ENCODE assay signal across 28 cellular contexts in the genomic region with DNA sequence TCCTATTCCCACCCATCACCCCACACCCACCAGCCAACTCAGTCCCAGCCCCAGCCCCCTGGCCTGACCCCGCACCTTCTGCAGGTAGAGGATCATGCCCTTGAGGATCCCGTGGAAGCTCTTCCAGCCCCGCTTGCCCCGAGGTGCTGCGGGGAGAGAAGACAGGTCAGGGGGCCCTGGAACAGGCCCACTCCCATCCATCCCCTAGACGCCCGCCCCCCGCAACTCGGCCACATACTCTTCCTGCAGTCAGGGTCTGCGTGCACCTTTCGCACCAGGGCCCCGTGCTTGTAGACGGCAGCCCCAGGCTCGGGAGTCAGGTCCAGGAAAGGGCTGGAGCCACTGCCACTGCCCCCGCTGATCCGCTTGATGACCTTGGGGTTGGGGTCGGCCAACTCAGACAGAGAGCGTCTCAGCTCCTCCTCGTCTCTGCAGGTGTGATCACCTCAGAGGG. TPM values are rescaled to one million over a fixed set of nuclear protein-coding genes. Genes with fewer than 3 reads are reported as not detected.
DNase-seq lines count a peak whose midpoint lies in the region; ATAC-seq and TF ChIP-seq lines count a peak whose summit lies in the region.
"Had no signal": no experiment of that assay in that cellular context is flagged by ENCODE, and none has a peak within 500 bp of the region (broad histone marks: within the 10 kb centered on the region; RNA-seq: fewer than 3 reads in every experiment).

No MANE protein-coding gene starts in this region.

- in situ Hi-C loops in GM13977 (cut with MboI; ENCODE audit: low pct_unique_long_range_greater_than_20kb, low sequenced_read_pairs, unreplicated experiment): no loop called here

- no peak overlapping the region for H3K9ac ChIP-seq in PC-3 (ENCODE audit: low read length)
- H3K9ac ChIP-seq: KMS-11, parathyroid adenoma had no signal

- no peaks in the 10 kb centered on the region for H4K20me1 ChIP-seq in PC-3 (ENCODE audit: low read length)

- H3K4me2 ChIP-seq in PC-3 (ENCODE audit: low read length): no peak overlapping the region
- H3K4me2 ChIP-seq: KMS-11 had no signal

- no peaks in the 10 kb centered on the region for H3F3A ChIP-seq in PC-3 (ENCODE audit: low read length, unreplicated experiment)

- DNase-seq in activated CD4-positive, alpha-beta T cell treated with anti-CD3 and anti-CD28 coated beads for 36 hours: peak; percentile 31
- no peak for DNase-seq in activated CD4-positive, alpha-beta T cell treated with anti-CD3 and anti-CD28 coated beads for 4 hours
- no peak for DNase-seq in effector memory CD8-positive, alpha-beta T cell
- DNase-seq in GM13977 (ENCODE audit: low spot score) (no peak), medulla oblongata (ENCODE audit: extremely low spot score) (no peak), PC-3 (no peak)
- DNase-seq: activated CD4-positive, CD25-positive, alpha-beta regulatory T cell treated with anti-CD3 and anti-CD28 coated beads, Interleukin-2, amount 50 U/mL, for 72 hours; activated naive CD4-positive, alpha-beta T cell; activated T-cell treated with anti-CD3 and anti-CD28 coated beads for 4 hours; amniotic stem cell; DMS 273 treated with DMSO at 0.1 percent for 48 hours; effector CD8-positive, alpha-beta T cell; islet precursor cell; midbrain; NCI-H1417; NCI-H2029 treated with DMSO at 0.1 percent for 48 hours; NCI-H345; NCI-H748 treated with DMSO at 0.1 percent for 48 hours; spleen had no signal

- CTCF ChIA-PET in activated CD4-positive, alpha-beta T cell treated with anti-CD3 and anti-CD28 coated beads for 36 hours (lab: Charles Lee): interaction anchor here (0.6 to 4.6 kb wide), 3 partner anchors 11 to 175 kb away, joined by 3 to 18 read pairs (median 8); a partner anchor contains a TSS
- CTCF ChIA-PET in PC-3 (lab: Charles Lee): no interaction called here

- no peaks in the 10 kb centered on the region for H3K9me2 ChIP-seq in PC-3 (replicated peaks; ENCODE audit: low read length)

- no peak overlapping the region for H3K27ac ChIP-seq in PC-3 (ENCODE audit: low read length)
- H3K27ac ChIP-seq: KMS-11, parathyroid adenoma, right atrium auricular region, SJSA1, spleen had no signal

- no peak overlapping the region for H3K4me3 ChIP-seq in PC-3 (ENCODE audit: low read length)
- H3K4me3 ChIP-seq: right atrium auricular region, SJSA1, spleen had no signal

- H3K27me3 Mint-ChIP-seq in activated CD4-positive, alpha-beta T cell treated with anti-CD3 and anti-CD28 coated beads for 36 hours: peaks cover 9% of the 10 kb centered on the region
- peaks cover 25 to 45% of the 10 kb centered on the region in 2 donors for H3K27me3 Mint-ChIP-seq in effector memory CD8-positive, alpha-beta T cell
- H3K27me3 Mint-ChIP-seq in stimulated activated memory B cell treated with anti-CD40 and anti-IgM and Interleukin-4, amounts not matched to agents 10 μg/mL and 1 μg/mL and 100 μg/mL, for 72 hours: peaks cover 33% of the 10 kb centered on the region

- TF ChIP-seq CTCF in GM13977 (IDR thresholded peaks at IDR 0.05; ENCODE audit: extremely low read depth, insufficient read depth, missing control alignments) (no peak), PC-3 (conservative IDR thresholded peaks at IDR 0.05; ENCODE audit: low read depth, low read length) (no peak)

- H2AFZ ChIP-seq in PC-3 (ENCODE audit: low read length): no peak overlapping the region
- H2AFZ ChIP-seq: parathyroid adenoma had no signal

- peak; percentile 25 for TF ChIP-seq POLR2A in GM18526 (IDR thresholded peaks at IDR 0.05; ENCODE audit: extremely low read depth, insufficient read length)

- no peak for ATAC-seq in activated CD4-positive, alpha-beta T cell treated with anti-CD3 and anti-CD28 coated beads for 36 hours
- ATAC-seq in effector memory CD8-positive, alpha-beta T cell (replicated peaks): no peak
- ATAC-seq in stimulated activated memory B cell treated with anti-CD40 and anti-IgM and Interleukin-4, amounts not matched to agents 10 μg/mL and 1 μg/mL and 100 μg/mL, for 72 hours: no peak
- no peak for ATAC-seq in PC-3
- ATAC-seq: T-cell had no signal

- POLR2A ChIA-PET in activated CD4-positive, alpha-beta T cell treated with anti-CD3 and anti-CD28 coated beads for 36 hours (lab: Charles Lee): interaction anchor here (0.6 to 0.7 kb wide), 2 partner anchors 12 to 31 kb away, joined by 3 to 4 read pairs; no protein-coding TSS in a partner anchor
- POLR2A ChIA-PET in PC-3 (lab: Charles Lee; ENCODE audit: unreplicated experiment): no interaction called here

- H3K9me3 ChIP-seq in PC-3 (ENCODE audit: low read length): no peaks in the 10 kb centered on the region
- H3K9me3 ChIP-seq: right atrium auricular region, SJSA1, spleen had no signal

- peak overlapping the region; percentile 28 for H3K4me3 Mint-ChIP-seq in activated CD4-positive, alpha-beta T cell treated with anti-CD3 and anti-CD28 coated beads for 36 hours
- H3K4me3 Mint-ChIP-seq in effector memory CD8-positive, alpha-beta T cell: peak overlapping the region in 1 of 2 donors; percentile 15
- no peak overlapping the region for H3K4me3 Mint-ChIP-seq in stimulated activated memory B cell treated with anti-CD40 and anti-IgM and Interleukin-4, amounts not matched to agents 10 μg/mL and 1 μg/mL and 100 μg/mL, for 72 hours

- no TSS peak for BruUV-seq in PC-3 (replicated peaks; lab: Mats Ljungman, UMichigan)

- H3K36me3 Mint-ChIP-seq in activated CD4-positive, alpha-beta T cell treated with anti-CD3 and anti-CD28 coated beads for 36 hours (ENCODE audit: low read depth): peaks cover 17% of the 10 kb centered on the region
- peaks cover 75% of the 10 kb centered on the region for H3K36me3 Mint-ChIP-seq in effector memory CD8-positive, alpha-beta T cell (ENCODE audit: insufficient read depth)
- H3K36me3 Mint-ChIP-seq in stimulated activated memory B cell treated with anti-CD40 and anti-IgM and Interleukin-4, amounts not matched to agents 10 μg/mL and 1 μg/mL and 100 μg/mL, for 72 hours: peaks cover 25% of the 10 kb centered on the region

- no peaks in the 10 kb centered on the region; the same call in 1 of the 2 replicates for H3K36me3 ChIP-seq in PC-3 (ENCODE audit: low read depth, low read length)

- no peaks in the 10 kb centered on the region for H3K79me2 ChIP-seq in PC-3 (ENCODE audit: low read length)
- H3K79me2 ChIP-seq: parathyroid adenoma had no signal

- peaks cover 17% of the 10 kb centered on the region for H3K4me1 ChIP-seq in PC-3 (ENCODE audit: insufficient read depth, low read length)

- H3K4me1 Mint-ChIP-seq in activated CD4-positive, alpha-beta T cell treated with anti-CD3 and anti-CD28 coated beads for 36 hours: peaks cover 23% of the 10 kb centered on the region
- H3K4me1 Mint-ChIP-seq in effector memory CD8-positive, alpha-beta T cell (ENCODE audit: low read depth in 2 of 2): peaks cover 13 to 17% of the 10 kb centered on the region in 2 donors
- H3K4me1 Mint-ChIP-seq in stimulated activated memory B cell treated with anti-CD40 and anti-IgM and Interleukin-4, amounts not matched to agents 10 μg/mL and 1 μg/mL and 100 μg/mL, for 72 hours: peaks cover 47% of the 10 kb centered on the region

- H3K27me3 ChIP-seq in PC-3 (ENCODE audit: low read length): peaks cover 6% of the 10 kb centered on the region; the same call in 1 of the 2 replicates
- H3K27me3 ChIP-seq: right atrium auricular region had no signal

- H3K27ac Mint-ChIP-seq in activated CD4-positive, alpha-beta T cell treated with anti-CD3 and anti-CD28 coated beads for 36 hours: no peak overlapping the region
- H3K27ac Mint-ChIP-seq in effector memory CD8-positive, alpha-beta T cell: peak overlapping the region; percentile 68 to 90
- H3K27ac Mint-ChIP-seq in stimulated activated memory B cell treated with anti-CD40 and anti-IgM and Interleukin-4, amounts not matched to agents 10 μg/mL and 1 μg/mL and 100 μg/mL, for 72 hours: peak overlapping the region; percentile 19
- H3K27ac Mint-ChIP-seq: nephron had no signal

- H3K9me3 Mint-ChIP-seq in activated CD4-positive, alpha-beta T cell treated with anti-CD3 and anti-CD28 coated beads for 36 hours (ENCODE audit: low read depth): no peaks in the 10 kb centered on the region
- H3K9me3 Mint-ChIP-seq in effector memory CD8-positive, alpha-beta T cell: no peaks in the 10 kb centered on the region
- H3K9me3 Mint-ChIP-seq in stimulated activated memory B cell treated with anti-CD40 and anti-IgM and Interleukin-4, amounts not matched to agents 10 μg/mL and 1 μg/mL and 100 μg/mL, for 72 hours: no peaks in the 10 kb centered on the region
- H3K9me3 Mint-ChIP-seq: nephron, T-cell had no signal

- intact Hi-C loops in activated CD4-positive, alpha-beta T cell treated with anti-CD3 and anti-CD28 coated beads for 36 hours (cut with DNase I, micrococcal nuclease): no loop called here
- intact Hi-C loops in PC-3 (cut with micrococcal nuclease): no loop called here

RNA-seq across cellular contexts. Expression of a gene that starts 9.6 kb away (rescaled TPM):
- 100 to 1,000 TPM; 228 to 238 TPM for total RNA-seq in activated CD4-positive, alpha-beta T cell treated with anti-CD3 and anti-CD28 coated beads for 36 hours
- 45.0 and 71.1 TPM in 2 replicates for total RNA-seq in PC-3 (2014; rRNA removed)

RNA-seq across cellular contexts. Expression of a gene that starts 13.4 kb away (rescaled TPM):
- 10 to 100 TPM in 1 of 2 experiments, 1 to 10 TPM in 1; 9.1 to 11.2 TPM for total RNA-seq in activated CD4-positive, alpha-beta T cell treated with anti-CD3 and anti-CD28 coated beads for 36 hours
- total RNA-seq in PC-3 (2014; rRNA removed): 0.22 and 0.23 TPM in 2 replicates

RNA-seq across cellular contexts. Expression of a gene that starts 15.5 kb away (rescaled TPM):
- total RNA-seq in activated CD4-positive, alpha-beta T cell treated with anti-CD3 and anti-CD28 coated beads for 36 hours: 10 to 100 TPM in 1 of 2 experiments, 1 to 10 TPM in 1; 5.4 to 11.9 TPM
- total RNA-seq in PC-3 (2014; rRNA removed): 10.1 and 12.7 TPM in 2 replicates

RNA-seq across cellular contexts. Expression of a gene that starts 27.2 kb away (rescaled TPM):
- 10 to 100 TPM; 60.8 to 72.7 TPM for total RNA-seq in activated CD4-positive, alpha-beta T cell treated with anti-CD3 and anti-CD28 coated beads for 36 hours
- total RNA-seq in PC-3 (2014; rRNA removed): 50.6 and 51.4 TPM in 2 replicates

RNA-seq across cellular contexts. Expression of a gene that starts 46.2 kb away (rescaled TPM):
- under 1 TPM; 0.27 to 0.32 TPM for total RNA-seq in activated CD4-positive, alpha-beta T cell treated with anti-CD3 and anti-CD28 coated beads for 36 hours
- 1.6 and 1.9 TPM in 2 replicates for total RNA-seq in PC-3 (2014; rRNA removed)
- total RNA-seq: right atrium auricular region, SJSA1, urinary bladder had no signal
